16 cellular contexts compared by ENCODE assay signal in the genomic region with DNA sequence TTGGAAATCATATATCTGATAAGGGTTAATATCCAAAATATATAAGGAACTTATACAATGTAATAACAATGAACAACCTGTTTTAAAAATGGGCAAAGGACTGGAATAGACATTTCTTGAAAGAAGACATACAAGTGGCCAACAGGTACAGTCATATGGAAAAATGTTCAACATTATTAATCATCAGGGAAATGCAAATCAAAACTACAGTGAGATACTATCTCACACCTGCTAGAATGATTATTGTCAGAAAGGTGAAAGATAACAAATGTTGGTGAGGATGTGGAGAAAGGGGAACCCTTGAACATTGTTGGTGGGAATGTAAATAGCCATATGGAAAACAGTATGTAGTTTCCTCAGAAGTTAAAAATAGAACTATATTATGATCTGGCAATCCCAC. TPM values are rescaled to one million over a fixed set of nuclear protein-coding genes. Genes with fewer than 3 reads are reported as not detected.
DNase-seq lines count a peak whose midpoint lies in the region; ATAC-seq, FAIRE-seq and TF ChIP-seq lines count a peak whose summit lies in the region.
"Had no signal": no experiment of that assay in that cellular context is flagged by ENCODE, and none has a peak within 500 bp of the region (broad histone marks: within the 10 kb centered on the region; RNA-seq: fewer than 3 reads in every experiment).

No MANE protein-coding gene starts in this region.

- H3K27ac Mint-ChIP-seq in activated naive CD8-positive, alpha-beta T cell: peak overlapping the region; percentile 95

- DNase-seq in GM12891 (ENCODE audit: insufficient read length, low spot score): no peak
- DNase-seq in amygdala (lab: John Stamatoyannopoulos, UW): no peak
- DNase-seq in DMS114 treated with DMSO at 0.1 percent for 48 hours (lab: John Stamatoyannopoulos, UW; ENCODE audit: unreplicated experiment): no peak
- no peak for DNase-seq in NCI-H146 (lab: John Stamatoyannopoulos, UW)
- DNase-seq: brain microvascular endothelial cell, foreskin fibroblast, mesenchymal stem cell, NCI-H1436 treated with DMSO at 0.1 percent for 48 hours, NCI-H774, occipital lobe had no signal

- H3K4me1 Mint-ChIP-seq in activated naive CD8-positive, alpha-beta T cell (ENCODE audit: low read depth): peaks cover 47% of the 10 kb centered on the region

- H3K36me3 Mint-ChIP-seq in activated naive CD8-positive, alpha-beta T cell: peaks cover 15% of the 10 kb centered on the region

- H3K27me3 Mint-ChIP-seq in activated naive CD8-positive, alpha-beta T cell: no peaks in the 10 kb centered on the region

- FAIRE-seq in GM12891 (lab: Jason Lieb, UNC): peak; percentile 94
- FAIRE-seq: H54, HepG2 had no signal

- no peaks in the 10 kb centered on the region for H3K9me3 Mint-ChIP-seq in activated naive CD8-positive, alpha-beta T cell (ENCODE audit: low read depth)

- ATAC-seq in GM19395 (IDR thresholded peaks at IDR 0.05; ENCODE audit: unreplicated experiment): peak; percentile 47
- peak; percentile 48 for ATAC-seq in HG03354 (IDR thresholded peaks at IDR 0.05; ENCODE audit: poor library complexity, severe bottlenecking, unreplicated experiment)
- ATAC-seq in GM18519 (IDR thresholded peaks at IDR 0.05; ENCODE audit: low FRiP score, unreplicated experiment): no peak
- ATAC-seq: HepG2 had no signal

- H3K4me3 Mint-ChIP-seq in activated naive CD8-positive, alpha-beta T cell: peak overlapping the region; percentile 74

- no peak for TF ChIP-seq POLR2A in GM12891 (IDR thresholded peaks at IDR 0.05; ENCODE audit: low read depth, low read length)

TF ChIP-seq in GM12891, 5 proteins besides CTCF, POLR2A, EP300 and RAD21:
- TF ChIP-seq POU2F2 (IDR thresholded peaks at IDR 0.05; ENCODE audit: low read depth, low read length) (no peak), SPI1 (IDR thresholded peaks at IDR 0.05; ENCODE audit: low read depth, low read length) (peak; percentile 43; the same call in 1 of the 2 replicates), TAF1 (IDR thresholded peaks at IDR 0.05; ENCODE audit: low read depth, low read length) (no peak)

RNA-seq across cellular contexts. Expression of a gene that starts 20.4 kb away (rescaled TPM):
- polyA plus RNA-seq in GM12891 (2012; ENCODE audit: low read depth, missing spikeins): 10.4 TPM
